8 cellular contexts compared by ENCODE assay signal in genomic region chr1:155255243-155256100, GRCh38.
A peak's percentile ranks its signal among the peaks of the same experiment; 100 is the strongest.
DNase-seq lines count a peak whose midpoint lies in the region; ATAC-seq and TF ChIP-seq lines count a peak whose summit lies in the region.

ENTREP3 (minus strand) TSS chr1:155255483; CDS start chr1:155254877, 606 bp downstream.

- peak within 1 kb of the TSS; percentile 89 for H3K4me3 ChIP-seq in GM08714 (ENCODE audit: low read length)
- peak within 1 kb of the TSS; percentile 85 for H3K4me3 ChIP-seq in choroid plexus epithelial cell (ENCODE audit: low read depth, low read length)

- no peak for TF ChIP-seq CTCF in choroid plexus epithelial cell (conservative IDR thresholded peaks at IDR 0.05; ENCODE audit: low read depth, low read length)

- DNase-seq in NCI-H446 treated with DMSO at 0.1 percent for 48 hours (lab: John Stamatoyannopoulos, UW) (peak; percentile 74), choroid plexus epithelial cell (ENCODE audit: low read depth) (peak; percentile 82), kidney glomerular epithelial cell (lab: John Stamatoyannopoulos, UW) (peak; percentile 26)
- peak; percentile 68 to 72 for DNase-seq in activated CD4-positive, alpha-beta T cell treated with anti-CD3 and anti-CD28 coated beads for 24 hours (ENCODE audit: low read depth in 2 of 2)
- peak; percentile 69 to 76 for DNase-seq in stimulated activated CD4-positive, alpha-beta T cell treated with anti-CD3 and anti-CD28 coated beads, Interleukin-15, amount 100 ng/mL, for 48 hours (ENCODE audit: low read depth in 2 of 2)

- ATAC-seq in HG03045 (IDR thresholded peaks at IDR 0.05; ENCODE audit: unreplicated experiment) (peak; percentile 45), HG02884 (IDR thresholded peaks at IDR 0.05; ENCODE audit: unreplicated experiment) (no peak)

Comparison
In these comparisons a context has a peak if more than half of its experiments do, and no peak if none do; other contexts are left out.
1. DNase-seq: peak in every context shown above with its lines; median percentile 82 in choroid plexus epithelial cell; 74 in NCI-H446 treated with DMSO at 0.1 percent for 48 hours; 72 in stimulated activated CD4-positive, alpha-beta T cell treated with anti-CD3 and anti-CD28 coated beads, Interleukin-15, amount 100 ng/mL, for 48 hours; 70 in activated CD4-positive, alpha-beta T cell treated with anti-CD3 and anti-CD28 coated beads for 24 hours; 26 in kidney glomerular epithelial cell.